1 cellular context compared by ENCODE assay signal in the genomic region with DNA sequence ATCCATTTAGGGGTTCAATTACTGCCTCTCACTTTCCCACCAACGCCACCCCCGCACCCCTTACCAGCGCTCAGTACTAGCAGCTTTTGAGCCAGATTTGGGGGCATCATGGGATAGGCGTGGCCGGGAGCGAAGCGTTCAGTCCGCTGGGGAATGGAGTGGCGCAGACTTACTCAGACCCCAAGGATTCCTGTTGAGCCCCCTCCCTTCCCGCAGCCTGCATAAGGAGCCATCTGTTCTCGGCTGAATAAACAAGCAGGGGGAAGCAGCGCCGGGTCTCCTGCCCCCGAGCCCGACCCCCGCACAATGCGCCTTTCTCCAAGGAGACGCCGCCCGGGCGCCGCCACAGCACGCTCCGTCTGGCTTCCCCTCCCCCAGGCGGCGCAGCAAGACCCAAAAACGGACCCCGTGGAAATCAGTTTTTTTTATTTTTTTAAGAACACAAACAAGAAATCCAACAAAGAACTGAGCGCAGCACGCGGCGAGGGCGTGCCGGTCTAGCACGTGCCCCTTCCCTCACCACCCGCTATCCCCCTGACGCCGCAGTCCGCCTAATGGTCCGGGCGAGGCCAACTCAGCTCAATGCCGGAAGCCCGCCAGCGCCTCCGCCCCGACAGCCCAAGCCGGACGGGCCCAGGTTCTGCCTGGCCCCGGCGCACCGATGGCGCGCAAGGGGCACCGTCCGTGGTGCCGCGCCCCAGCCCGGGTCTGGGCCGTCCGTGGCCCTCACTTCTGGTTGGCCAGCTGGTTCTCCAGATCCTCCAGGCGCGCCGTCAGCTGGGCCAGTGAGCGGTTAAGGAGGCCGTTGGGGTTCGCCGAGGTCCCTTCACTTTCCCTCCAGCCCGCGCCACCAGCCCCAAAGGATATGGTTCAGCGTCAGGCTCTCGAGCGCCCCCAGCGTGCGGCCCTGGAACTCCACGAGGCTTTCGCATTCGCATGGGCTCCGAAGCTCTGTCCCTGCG.
TF ChIP-seq lines count a peak whose summit lies in the region.

No MANE protein-coding gene starts in this region.

TF ChIP-seq in SK-N-SH, 30 proteins besides CTCF, POLR2A, EP300 and RAD21 (continued from another document):
- TF ChIP-seq USF2 (IDR thresholded peaks at IDR 0.05; ENCODE audit: borderline replicate concordance, low read depth, low read length) (no peak), FOSL2 (IDR thresholded peaks at IDR 0.05; ENCODE audit: borderline replicate concordance, low read depth) (no peak), FOXJ3 (CRISPR knock-in tag; IDR thresholded peaks at IDR 0.05) (no peak)
